Comparison of ENCODE assay signal across 3 cellular contexts in the genomic region with DNA sequence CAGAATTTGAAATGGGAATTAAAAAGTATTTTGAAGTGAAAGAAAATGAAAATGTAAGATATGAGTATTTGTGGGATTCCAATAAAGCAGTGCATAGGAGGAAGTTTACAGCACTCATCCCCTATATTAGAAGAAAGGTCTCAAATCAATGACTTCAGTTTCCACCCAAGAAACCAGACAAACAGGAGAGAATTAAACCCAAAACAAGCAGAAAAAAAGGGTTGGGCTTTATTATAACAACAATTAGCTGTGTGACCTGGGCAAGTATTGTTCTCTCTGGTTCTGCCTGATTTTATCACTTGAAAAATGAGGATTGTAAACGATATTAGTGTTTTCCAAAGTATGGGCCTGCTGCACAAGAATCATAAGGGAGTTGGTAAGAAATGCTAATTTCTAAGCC. TPM values are rescaled to one million over a fixed set of nuclear protein-coding genes. Genes with fewer than 3 reads are reported as not detected.
"Had no signal": no experiment of that assay in that cellular context is flagged by ENCODE, and none has a peak within 500 bp of the region (broad histone marks: within the 10 kb centered on the region; RNA-seq: fewer than 3 reads in every experiment).

No MANE protein-coding gene starts in this region.

- H3K4me3 ChIP-seq: GM12878 had no signal

- ATAC-seq: GM12878 had no signal

- DNase-seq: GDM1, GF-D8 had no signal

RNA-seq across cellular contexts. Expression of a gene that starts 18.3 kb away (rescaled TPM):
- total RNA-seq: GM12878 had no signal
- polyA plus RNA-seq: GM12878 had no signal
